Comparison of ENCODE assay signal across 8 cellular contexts in the genomic region with DNA sequence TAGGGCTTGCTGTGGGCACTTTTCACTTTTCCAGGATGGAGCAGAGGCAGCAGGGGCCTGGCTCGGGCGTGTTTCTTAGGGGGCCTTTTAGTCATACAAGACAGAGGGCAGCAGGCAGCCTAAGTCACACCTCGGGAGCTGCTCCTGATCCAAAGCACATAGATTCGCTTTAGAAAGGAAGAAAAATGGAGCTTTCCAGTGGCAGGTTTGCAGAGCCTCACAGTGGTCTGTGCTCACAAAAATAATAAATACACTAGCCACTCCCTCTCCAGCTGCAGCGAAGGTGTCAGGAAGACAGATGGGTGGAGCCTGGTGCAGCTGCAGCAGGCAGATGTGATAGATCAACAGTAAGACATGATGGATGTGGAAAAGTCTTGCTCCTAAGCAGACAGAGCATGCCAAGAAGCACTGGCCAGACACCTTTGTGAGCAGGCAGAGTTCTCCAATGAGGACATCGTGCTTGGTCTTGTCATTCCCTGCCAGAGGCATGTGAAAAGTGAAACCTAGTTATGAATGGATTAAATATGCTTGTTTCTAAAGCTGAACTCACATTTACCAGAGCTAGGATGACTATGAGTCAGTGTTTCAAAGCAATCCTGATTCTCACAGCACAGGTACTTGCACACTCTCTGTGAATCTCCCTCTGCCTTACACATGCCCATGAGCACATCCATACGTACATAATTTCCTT.
A peak's percentile ranks its signal among the peaks of the same experiment; 100 is the strongest.
DNase-seq lines count a peak whose midpoint lies in the region; ATAC-seq and TF ChIP-seq lines count a peak whose summit lies in the region.

No MANE protein-coding gene starts in this region.

- no peak overlapping the region for H2AK5ac ChIP-seq in neuronal stem cell (ENCODE audit: low read depth, low read length)

- H3K23ac ChIP-seq in neuronal stem cell (ENCODE audit: low read depth, low read length, poor library complexity) = no peak overlapping the region

- no peak overlapping the region for H4K91ac ChIP-seq in neuronal stem cell (ENCODE audit: low read depth, low read length, poor library complexity)

- H3K4me1 ChIP-seq in neuronal stem cell (ENCODE audit: control insufficient read depth in 2 of 2, insufficient read depth in 1 of 2, low read depth in 1 of 2, low read length in 2 of 2) = peaks cover 6 to 12% of the 10 kb centered on the region in 2 donors

- peak overlapping the region; percentile 81 for H2AFZ ChIP-seq in neuronal stem cell (ENCODE audit: low read length)

- no peak overlapping the region for H2BK5ac ChIP-seq in neuronal stem cell (ENCODE audit: low read length)

- no peak overlapping the region for H3K9ac ChIP-seq in neuronal stem cell (ENCODE audit: low read depth, low read length, poor library complexity)

- H3K4ac ChIP-seq in neuronal stem cell (ENCODE audit: low read length) = no peak overlapping the region

- no peak for ATAC-seq in HG03045 (IDR thresholded peaks at IDR 0.05; ENCODE audit: unreplicated experiment)

- peaks cover 2% of the 10 kb centered on the region for H3K27me3 Mint-ChIP-seq in brain

- DNase-seq in Daoy (ENCODE audit: low read depth) = peak; percentile 34
- DNase-seq in neuronal stem cell (ENCODE audit: low spot score) = no peak
- no peak for DNase-seq in NCI-H345 treated with DMSO at 0.1 percent for 48 hours (lab: John Stamatoyannopoulos, UW; ENCODE audit: unreplicated experiment)
- no peak for DNase-seq in iPS-NIHi11 (ENCODE audit: low spot score)
- no peak for DNase-seq in Kasumi-1 (lab: John Stamatoyannopoulos, UW)

- H3K4me2 ChIP-seq in neuronal stem cell (ENCODE audit: insufficient read depth, low read length, poor library complexity, severe bottlenecking) = no peak overlapping the region

- no peaks in the 10 kb centered on the region for H3K79me1 ChIP-seq in neuronal stem cell (ENCODE audit: low read depth, low read length)

- H3K36me3 Mint-ChIP-seq in brain = no peaks in the 10 kb centered on the region

- H3K27me3 ChIP-seq in neuronal stem cell (ENCODE audit: control insufficient read depth in 3 of 3, insufficient read depth in 3 of 3, low read depth in 1 of 3, low read length in 3 of 3) = peaks cover 0 to 5% (median 0%) of the 10 kb centered on the region in 3 experiments

- H3K27ac Mint-ChIP-seq in brain = peak overlapping the region; percentile 30 to 90 (median 71)

- peak overlapping the region in 3 of 5 experiments; percentile 53 to 74 (median 70) for H3K4me3 Mint-ChIP-seq in brain

- H2BK12ac ChIP-seq in neuronal stem cell (ENCODE audit: low read length) = no peak overlapping the region

- peaks cover 0 to 2% (median 0%) of the 10 kb centered on the region in 5 experiments for H3K9me3 Mint-ChIP-seq in brain

- H3K36me3 ChIP-seq in KOPT-K1 (ENCODE audit: insufficient read depth, low read length) = no peaks in the 10 kb centered on the region
- no peaks in the 10 kb centered on the region for H3K36me3 ChIP-seq in neuronal stem cell (replicated peaks in 1 of 2; ENCODE audit: control insufficient read depth in 2 of 2, insufficient read depth in 2 of 2, low read length in 2 of 2)

- no peak overlapping the region for H3K14ac ChIP-seq in neuronal stem cell (ENCODE audit: low read length)

- no peak overlapping the region for H3K4me3 ChIP-seq in neuronal stem cell (ENCODE audit: low read length in 2 of 2)

- H3K18ac ChIP-seq in neuronal stem cell (ENCODE audit: low read length) = no peak overlapping the region

- no peak overlapping the region for H4K8ac ChIP-seq in neuronal stem cell (ENCODE audit: low read depth, low read length)

- H3K9me3 ChIP-seq in KOPT-K1 (ENCODE audit: insufficient read depth, low read length, poor library complexity, severe bottlenecking) = no peaks in the 10 kb centered on the region
- peaks cover 0 to 2% of the 10 kb centered on the region in 2 donors for H3K9me3 ChIP-seq in neuronal stem cell (replicated peaks in 1 of 2; ENCODE audit: control insufficient read depth in 2 of 2, insufficient read depth in 1 of 2, low read depth in 1 of 2, low read length in 2 of 2)

- no peak for TF ChIP-seq CTCF in brain (conservative IDR thresholded peaks at IDR 0.05)

- H2BK120ac ChIP-seq in neuronal stem cell (ENCODE audit: low read depth, low read length) = no peak overlapping the region

- H3K4me1 Mint-ChIP-seq in brain = peaks cover 36% of the 10 kb centered on the region

- peak overlapping the region; percentile 4 for H3K27ac ChIP-seq in KOPT-K1 (ENCODE audit: low read depth, low read length, poor library complexity, severe bottlenecking)
- no peak overlapping the region for H3K27ac ChIP-seq in neuronal stem cell (replicated peaks; ENCODE audit: low read length)

- no CpG with 5 or more reads among the region's 7 CpGs for WGBS in neuronal stem cell (ENCODE audit: extremely low coverage in 2 of 2, insufficient read length in 2 of 2, insufficient replicate concordance in 1 of 2), 2 donors

- no peak overlapping the region for H2BK15ac ChIP-seq in neuronal stem cell (ENCODE audit: low read length)
